Comparison of ENCODE assay signal across 10 cellular contexts in the genomic region with DNA sequence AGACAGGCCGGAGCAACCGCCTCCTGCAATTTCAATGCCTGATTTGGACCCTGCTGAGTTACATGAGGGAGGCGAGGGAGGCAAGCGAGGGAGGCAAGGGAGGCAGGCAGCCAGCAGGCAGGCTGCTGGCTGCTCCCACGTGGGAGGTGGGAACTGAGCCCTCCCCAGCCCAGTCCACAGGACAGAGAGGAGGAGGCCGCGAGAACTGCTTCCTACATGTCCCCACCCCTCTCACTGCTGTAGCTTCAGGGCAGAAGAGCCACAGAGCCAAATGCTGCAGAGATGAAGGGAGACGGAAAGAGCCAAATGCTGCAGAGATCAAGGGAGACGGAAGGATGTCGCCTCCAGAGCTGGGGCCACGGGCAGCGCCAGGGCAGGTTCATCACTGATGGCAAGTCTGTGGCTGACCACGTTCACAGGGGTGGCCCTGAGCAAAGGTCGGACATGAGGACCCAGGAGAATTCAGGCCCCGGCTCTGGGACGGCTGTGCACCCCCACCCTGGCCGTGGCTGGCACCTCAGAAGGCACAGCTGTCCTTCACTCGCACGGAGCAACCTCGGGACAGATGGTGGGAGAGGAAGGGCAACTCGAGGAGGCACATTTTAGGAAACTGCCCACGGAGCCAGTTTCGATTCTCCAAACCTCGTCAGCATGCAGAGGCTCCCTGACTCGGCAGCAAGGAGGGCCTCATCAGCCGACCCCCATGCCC. TPM values are rescaled to one million over a fixed set of nuclear protein-coding genes. Genes with fewer than 3 reads are reported as not detected.
DNase-seq lines count a peak whose midpoint lies in the region; ATAC-seq, FAIRE-seq and TF ChIP-seq lines count a peak whose summit lies in the region.
"Had no signal": no experiment of that assay in that cellular context is flagged by ENCODE, and none has a peak within 500 bp of the region (broad histone marks: within the 10 kb centered on the region; RNA-seq: fewer than 3 reads in every experiment).

No MANE protein-coding gene starts in this region.

- CTCF ChIA-PET in HEK293 (lab: Yijun Ruan, JAX) = no interaction called here

- H3K27ac ChIP-seq in HEK293 (ENCODE audit: extremely low read depth, low read depth, low read length) (no peak overlapping the region), heart right ventricle (peak overlapping the region; percentile 88 to 97 (median 92)), rectal smooth muscle tissue (ENCODE audit: low read depth, low read length) (peak overlapping the region; percentile 50), small intestine (ENCODE audit: low read depth in 1 of 2, low read length in 1 of 2) (peak overlapping the region in 1 of 2 donors; percentile 73)

- peaks cover 4% of the 10 kb centered on the region for H3K4me1 ChIP-seq in HEK293 (ENCODE audit: control insufficient read depth, insufficient read depth, low read length)
- peaks cover 7 to 49% (median 31%) of the 10 kb centered on the region in 9 donors for H3K4me1 ChIP-seq in heart right ventricle
- H3K4me1 ChIP-seq in rectal smooth muscle tissue (ENCODE audit: control insufficient read depth, insufficient read depth, low read length) = no peaks in the 10 kb centered on the region
- peaks cover 0 to under 1% of the 10 kb centered on the region in 2 donors for H3K4me1 ChIP-seq in small intestine (ENCODE audit: control insufficient read depth in 2 of 2, insufficient read depth in 1 of 2, low read depth in 1 of 2, low read length in 1 of 2)

- no peaks in the 10 kb centered on the region for H3K4me1 Mint-ChIP-seq in activated T-helper 17 cell treated with anti-CD3 and anti-CD28 coated beads, Interleukin-2, amount 50 U/mL, for 72 hours

- H3K4me3 ChIP-seq in HEK293 (ENCODE audit: low read depth, low read length) (no peak overlapping the region), heart right ventricle (peak overlapping the region; percentile 18 to 65 (median 46)), rectal smooth muscle tissue (ENCODE audit: low read length) (peak overlapping the region; percentile 15), small intestine (ENCODE audit: low read depth in 1 of 2, low read length in 2 of 2) (no peak overlapping the region)

- intact Hi-C loops in heart right ventricle (cut with DNase I) = loop anchor here in 3 of 10 donors (5.0 kb wide), 2 partner anchors 51 to 56 kb away; no protein-coding TSS in a partner anchor

- H3K36me3 ChIP-seq in HEK293 (ENCODE audit: control insufficient read depth in 2 of 2, insufficient read depth in 1 of 2, low read length in 2 of 2) (no peaks in the 10 kb centered on the region), heart right ventricle (peaks cover 0 to 9% (median 0%) of the 10 kb centered on the region in 9 donors), rectal smooth muscle tissue (ENCODE audit: control insufficient read depth, insufficient read depth, low read length) (no peaks in the 10 kb centered on the region), small intestine (ENCODE audit: control insufficient read depth in 2 of 2, insufficient read depth in 2 of 2, low read length in 2 of 2) (no peaks in the 10 kb centered on the region)

- POLR2A ChIA-PET in HEK293 (lab: Yijun Ruan, JAX) = no interaction called here

- no peaks in the 10 kb centered on the region for H3K36me3 Mint-ChIP-seq in activated T-helper 17 cell treated with anti-CD3 and anti-CD28 coated beads, Interleukin-2, amount 50 U/mL, for 72 hours (ENCODE audit: low read depth)

- H3K27me3 ChIP-seq in heart right ventricle (peaks cover 0 to 30% (median 0%) of the 10 kb centered on the region in 7 donors), rectal smooth muscle tissue (ENCODE audit: control insufficient read depth, insufficient read depth, low read length) (no peaks in the 10 kb centered on the region), small intestine (ENCODE audit: control insufficient read depth in 2 of 2, insufficient read depth in 2 of 2, low read length in 2 of 2) (no peaks in the 10 kb centered on the region)

- peak; percentile 73 to 75 for DNase-seq in heart right ventricle
- DNase-seq in UCSD-AML1 (lab: John Stamatoyannopoulos, UW; ENCODE audit: unreplicated experiment) = no peak
- no peak for DNase-seq in KG1 (lab: John Stamatoyannopoulos, UW)
- DNase-seq in small intestine = no peak

- peak; percentile 26 for ATAC-seq in activated T-helper 17 cell treated with anti-CD3 and anti-CD28 coated beads, Interleukin-2, amount 50 U/mL, for 72 hours (replicated peaks)
- ATAC-seq in heart right ventricle (peak; percentile 65 to 77 (median 70)), GM19397 (IDR thresholded peaks at IDR 0.05; ENCODE audit: unreplicated experiment) (no peak)
- ATAC-seq: HCT116 had no signal

- H3K27me3 Mint-ChIP-seq in activated T-helper 17 cell treated with anti-CD3 and anti-CD28 coated beads, Interleukin-2, amount 50 U/mL, for 72 hours = no peaks in the 10 kb centered on the region

- no peak overlapping the region for H3K9ac ChIP-seq in rectal smooth muscle tissue (ENCODE audit: low read length)

- WGBS in heart right ventricle, 2 donors = 41 to 60% methylated on average over 26 of the region's 26 CpGs
- WGBS in small intestine, 3 donors = 59 to 74% (median 64%) methylated on average over 26 of the region's 26 CpGs

- no peak for TF ChIP-seq CTCF in HEK293 (tag by site-specific recombination; IDR thresholded peaks at IDR 0.05)
- TF ChIP-seq CTCF in heart right ventricle (IDR thresholded peaks at IDR 0.05) = no peak

- no peaks in the 10 kb centered on the region for H3K9me3 Mint-ChIP-seq in activated T-helper 17 cell treated with anti-CD3 and anti-CD28 coated beads, Interleukin-2, amount 50 U/mL, for 72 hours
- H3K9me3 Mint-ChIP-seq: neural crest cell had no signal

- FAIRE-seq in small intestine (lab: Jason Lieb, UNC) = no peak

- H3K4me3 Mint-ChIP-seq in activated T-helper 17 cell treated with anti-CD3 and anti-CD28 coated beads, Interleukin-2, amount 50 U/mL, for 72 hours = peak overlapping the region; percentile 14
- H3K4me3 Mint-ChIP-seq: neural crest cell had no signal

- no peaks in the 10 kb centered on the region for H3K9me3 ChIP-seq in HEK293 (ENCODE audit: control insufficient read depth, insufficient read depth, low read depth, low read length)
- no peaks in the 10 kb centered on the region for H3K9me3 ChIP-seq in heart right ventricle
- H3K9me3 ChIP-seq in small intestine (ENCODE audit: control insufficient read depth, low read depth) = no peaks in the 10 kb centered on the region

- no peak overlapping the region for H3K27ac Mint-ChIP-seq in activated T-helper 17 cell treated with anti-CD3 and anti-CD28 coated beads, Interleukin-2, amount 50 U/mL, for 72 hours

TF ChIP-seq in HEK293, 187 proteins besides CTCF, POLR2A, EP300 and RAD21:
- TF ChIP-seq WT1 (tag by site-specific recombination; IDR thresholded peaks at IDR 0.05) (peak; percentile 77), ZFHX2 (tag by site-specific recombination; conservative IDR thresholded peaks at IDR 0.05) (peak; percentile 78), GLIS1 (tag by site-specific recombination; IDR thresholded peaks at IDR 0.05) (0 out of 2 replicates have a peak, but pooled peaks have one; percentile 22), ZNF658 (tag by site-specific recombination; IDR thresholded peaks at IDR 0.05) (no peak), EGR2 (tag by site-specific recombination; IDR thresholded peaks at IDR 0.05; ENCODE audit: low read depth) (peak; percentile 83)

RNA-seq across cellular contexts. Expression of gene RPH3AL, which starts 21.5 kb away (rescaled TPM):
- 1 to 10 TPM; 1.9 to 2.5 TPM for total RNA-seq in activated T-helper 17 cell treated with anti-CD3 and anti-CD28 coated beads, Interleukin-2, amount 50 U/mL, for 72 hours
- total RNA-seq in heart right ventricle = 10 to 100 TPM in 1 of 10 donors, 1 to 10 TPM in 9; 3.6 to 11.1 (median 6.2) TPM
- 1 to 10 TPM; 4.5 to 6.4 TPM for polyA plus RNA-seq in heart right ventricle
- polyA plus RNA-seq in small intestine = 10 to 100 TPM; 10.5 to 18.8 (median 13.3) TPM

Comparison
In these comparisons a context has a peak if more than half of its experiments do, and no peak if none do; other contexts are left out.
1. H3K4me3 ChIP-seq: peak in heart right ventricle (10 of 10) and rectal smooth muscle tissue (single experiment); none in HEK293 (single experiment) and small intestine (0 of 2).
2. DNase-seq: peak in heart right ventricle (2 of 2); none in UCSD-AML1 (single experiment), KG1 (single experiment) and small intestine (single experiment).